In genomic region chr22:22893077-22893805, GRCh38 we compare ENCODE assay signal across 26 cellular contexts. TPM values are rescaled to one million over a fixed set of nuclear protein-coding genes. Genes with fewer than 3 reads are reported as not detected.
DNase-seq lines count a peak whose midpoint lies in the region; ATAC-seq, FAIRE-seq and TF ChIP-seq lines count a peak whose summit lies in the region.
"Had no signal": no experiment of that assay in that cellular context is flagged by ENCODE, and none has a peak within 500 bp of the region (broad histone marks: within the 10 kb centered on the region; RNA-seq: fewer than 3 reads in every experiment).

No MANE protein-coding gene starts in this region.

- no peak overlapping the region for H3K4me3 ChIP-seq in neuronal stem cell (ENCODE audit: low read length in 2 of 2)
- H3K4me3 ChIP-seq: prostate gland, suprapubic skin had no signal

- H3K4me2 ChIP-seq in neuronal stem cell (ENCODE audit: insufficient read depth, low read length, poor library complexity, severe bottlenecking) = no peak overlapping the region

- TF ChIP-seq POLR2A in GM12892 (IDR thresholded peaks at IDR 0.05; ENCODE audit: low read depth, low read length) = peak; percentile 36; the same call in 1 of the 2 replicates

- H2BK12ac ChIP-seq in neuronal stem cell (ENCODE audit: low read length) = no peak overlapping the region

- peak overlapping the region; percentile 82 for H3K27ac Mint-ChIP-seq in activated B cell treated with CpG ODN at 0.5 μM for 24 hours
- H3K27ac Mint-ChIP-seq: nephron had no signal

- peaks cover 77% of the 10 kb centered on the region for H3K4me1 Mint-ChIP-seq in activated B cell treated with CpG ODN at 0.5 μM for 24 hours

- CTCF ChIA-PET in activated B cell treated with CpG ODN at 0.5 μM for 24 hours (lab: Charles Lee) = interaction anchor here (3.2 kb wide), 1 partner anchor 43 kb away, joined by 14 read pairs; no protein-coding TSS in a partner anchor

- H4K8ac ChIP-seq in neuronal stem cell (ENCODE audit: low read depth, low read length) = no peak overlapping the region

- no peaks in the 10 kb centered on the region for H3K4me1 ChIP-seq in neuronal stem cell (ENCODE audit: control insufficient read depth in 2 of 2, insufficient read depth in 1 of 2, low read depth in 1 of 2, low read length in 2 of 2)
- H3K4me1 ChIP-seq: BE2C, prostate gland, suprapubic skin had no signal

- H2AK5ac ChIP-seq in neuronal stem cell (ENCODE audit: low read depth, low read length) = no peak overlapping the region

- no peaks in the 10 kb centered on the region for H3K9me3 ChIP-seq in neuronal stem cell (replicated peaks in 1 of 2; ENCODE audit: control insufficient read depth in 2 of 2, insufficient read depth in 1 of 2, low read depth in 1 of 2, low read length in 2 of 2)
- H3K9me3 ChIP-seq: BE2C, prostate gland, suprapubic skin had no signal

- no peak overlapping the region for H2BK120ac ChIP-seq in neuronal stem cell (ENCODE audit: low read depth, low read length)

- H3K9ac ChIP-seq in neuronal stem cell (ENCODE audit: low read depth, low read length, poor library complexity) = no peak overlapping the region

- intact Hi-C loops in activated B cell treated with CpG ODN at 0.5 μM for 24 hours (cut with micrococcal nuclease) = no loop called here

- H3K4ac ChIP-seq in neuronal stem cell (ENCODE audit: low read length) = no peak overlapping the region

- no peak overlapping the region for H3K27ac ChIP-seq in neuronal stem cell (replicated peaks; ENCODE audit: low read length)
- H3K27ac ChIP-seq: 22Rv1, HL-60, prostate gland, suprapubic skin had no signal

- H2BK5ac ChIP-seq in neuronal stem cell (ENCODE audit: low read length) = no peak overlapping the region

- no CpG with 5 or more reads among the region's 10 CpGs for WGBS in neuronal stem cell (ENCODE audit: extremely low coverage in 2 of 2, insufficient read length in 2 of 2, insufficient replicate concordance in 1 of 2), 2 donors

- no peak overlapping the region for H2BK15ac ChIP-seq in neuronal stem cell (ENCODE audit: low read length)

- no peak for FAIRE-seq in GM12892 (lab: Jason Lieb, UNC)
- FAIRE-seq: G401.6, small intestine had no signal

- POLR2A ChIA-PET in activated B cell treated with CpG ODN at 0.5 μM for 24 hours (lab: Charles Lee) = interaction anchor here (0.6 to 9.9 kb wide), 5 partner anchors 9 to 389 kb away, joined by 3 to 230 read pairs (median 27); no protein-coding TSS in a partner anchor

- no peak overlapping the region for H4K91ac ChIP-seq in neuronal stem cell (ENCODE audit: low read depth, low read length, poor library complexity)

- TF ChIP-seq CTCF in activated B cell treated with CpG ODN at 0.5 μM for 24 hours (IDR thresholded peaks at IDR 0.05) = no peak

- H3K27me3 Mint-ChIP-seq in activated B cell treated with CpG ODN at 0.5 μM for 24 hours = peaks cover 8% of the 10 kb centered on the region

- peak overlapping the region; percentile 14 for H3K23ac ChIP-seq in neuronal stem cell (ENCODE audit: low read depth, low read length, poor library complexity)

- H3K36me3 Mint-ChIP-seq in activated B cell treated with CpG ODN at 0.5 μM for 24 hours (ENCODE audit: low read depth) = peaks cover 61% of the 10 kb centered on the region

- ATAC-seq in activated B cell treated with CpG ODN at 0.5 μM for 24 hours (ENCODE audit: low read depth) = peak; percentile 53
- no peak for ATAC-seq in GM19467 (IDR thresholded peaks at IDR 0.05; ENCODE audit: unreplicated experiment)
- ATAC-seq in HG03025 (IDR thresholded peaks at IDR 0.05; ENCODE audit: low FRiP score, unreplicated experiment) = no peak

- no peak overlapping the region for H2AFZ ChIP-seq in neuronal stem cell (ENCODE audit: low read length)

- H3K4me3 Mint-ChIP-seq in activated B cell treated with CpG ODN at 0.5 μM for 24 hours = peak overlapping the region; percentile 75
- H3K4me3 Mint-ChIP-seq: nephron had no signal

- DNase-seq in activated CD4-positive, CD25-positive, alpha-beta regulatory T cell treated with anti-CD3 and anti-CD28 coated beads, Interleukin-2, amount 50 U/mL, for 72 hours = peak; percentile 18
- DNase-seq in activated CD4-positive, CD25-positive, alpha-beta regulatory T cell (lab: John Stamatoyannopoulos, UW) = no peak
- DNase-seq in GM12892 (ENCODE audit: insufficient read length) = no peak
- peak; percentile 27 for DNase-seq in activated B cell treated with CpG ODN at 0.5 μM for 24 hours
- no peak for DNase-seq in neuronal stem cell (ENCODE audit: low spot score)
- no peak for DNase-seq in NCI-H774 (lab: John Stamatoyannopoulos, UW)
- DNase-seq: activated naive CD4-positive, alpha-beta T cell treated with Interleukin-2 at 50 U/mL for 16 hours; BE2C; GOT3; islet precursor cell; mammary epithelial cell; NCI-H2029 treated with DMSO at 0.1 percent for 48 hours; NCI-H510A; SHP77 treated with DMSO at 0.1 percent for 48 hours; small intestine; stimulated activated CD4-positive, alpha-beta T cell treated with anti-CD3 and anti-CD28 coated beads, Interleukin-4, amount 100 ng/mL, for 24 hours had no signal

- H3K9me3 Mint-ChIP-seq in activated B cell treated with CpG ODN at 0.5 μM for 24 hours = no peaks in the 10 kb centered on the region
- H3K9me3 Mint-ChIP-seq: IgD-negative memory B cell, nephron had no signal

- H3K27me3 ChIP-seq in neuronal stem cell (ENCODE audit: control insufficient read depth in 3 of 3, insufficient read depth in 3 of 3, low read depth in 1 of 3, low read length in 3 of 3) = peaks cover 0 to 8% (median 6%) of the 10 kb centered on the region in 3 experiments

- no peaks in the 10 kb centered on the region for H3K36me3 ChIP-seq in neuronal stem cell (replicated peaks in 1 of 2; ENCODE audit: control insufficient read depth in 2 of 2, insufficient read depth in 2 of 2, low read length in 2 of 2)
- H3K36me3 ChIP-seq: BE2C, prostate gland, suprapubic skin had no signal

- peak overlapping the region; percentile 27 for H3K18ac ChIP-seq in neuronal stem cell (ENCODE audit: low read length)

- no peak overlapping the region for H3K14ac ChIP-seq in neuronal stem cell (ENCODE audit: low read length)

- H3K79me1 ChIP-seq in neuronal stem cell (ENCODE audit: low read depth, low read length) = no peaks in the 10 kb centered on the region

RNA-seq across cellular contexts. Expression of gene IGLL5, which starts 5.6 kb away (rescaled TPM):
- polyA plus RNA-seq in GM12892 (2012; ENCODE audit: missing spikeins) = 20.3 TPM
- total RNA-seq in activated B cell treated with CpG ODN at 0.5 μM for 24 hours = 189 and 195 TPM in 2 replicates
- polyA plus RNA-seq in neuronal stem cell (2013, experiment 1 of 2) = not detected
- polyA plus RNA-seq in neuronal stem cell (2013, experiment 2 of 2) = not detected
- total RNA-seq: mammary epithelial cell; prostate gland; suprapubic skin; T-helper 2 cell treated with Interferon-gamma antibody and Interleukin-4, amounts not matched to agents 100 ng/mL and 5 ng/mL, for 36 hours had no signal
- polyA plus RNA-seq: mammary epithelial cell had no signal

Comparison
In these comparisons a context has a peak if more than half of its experiments do, and no peak if none do; other contexts are left out.
1. DNase-seq: peak in activated CD4-positive, CD25-positive, alpha-beta regulatory T cell treated with anti-CD3 and anti-CD28 coated beads, Interleukin-2, amount 50 U/mL, for 72 hours (single experiment) and activated B cell treated with CpG ODN at 0.5 μM for 24 hours (single experiment); none in activated CD4-positive, CD25-positive, alpha-beta regulatory T cell (0 of 4), GM12892 (single experiment), neuronal stem cell (single experiment) and NCI-H774 (single experiment).